ENCODE assay signal across 1 cellular context in genomic region chr2:38480617-38481016, GRCh38.
TF ChIP-seq lines count a peak whose summit lies in the region.

No MANE protein-coding gene starts in this region.

TF ChIP-seq in K562, 482 proteins besides CTCF, POLR2A, EP300 and RAD21:
- TF ChIP-seq TOE1 (IDR thresholded peaks at IDR 0.05; ENCODE audit: borderline replicate concordance) (no peak), TOE1 (CRISPR knock-in tag; IDR thresholded peaks at IDR 0.05; ENCODE audit: borderline replicate concordance, low read depth) (no peak), CBX5 (IDR thresholded peaks at IDR 0.05; ENCODE audit: borderline replicate concordance, low read depth) (peak; percentile 68; the same call in 1 of the 2 replicates), TRIM28 (IDR thresholded peaks at IDR 0.05) (peak; percentile 59; the same call in 1 of the 2 replicates), CBX3 (IDR thresholded peaks at IDR 0.05; ENCODE audit: borderline replicate concordance in 1 of 2, low read length in 2 of 2) (peak in 1 of 2 experiments; percentile 79; a peak in 1 of 3 replicates), RAD51 (IDR thresholded peaks at IDR 0.05; ENCODE audit: borderline replicate concordance, low read depth) (no peak)
